In the genomic region with DNA sequence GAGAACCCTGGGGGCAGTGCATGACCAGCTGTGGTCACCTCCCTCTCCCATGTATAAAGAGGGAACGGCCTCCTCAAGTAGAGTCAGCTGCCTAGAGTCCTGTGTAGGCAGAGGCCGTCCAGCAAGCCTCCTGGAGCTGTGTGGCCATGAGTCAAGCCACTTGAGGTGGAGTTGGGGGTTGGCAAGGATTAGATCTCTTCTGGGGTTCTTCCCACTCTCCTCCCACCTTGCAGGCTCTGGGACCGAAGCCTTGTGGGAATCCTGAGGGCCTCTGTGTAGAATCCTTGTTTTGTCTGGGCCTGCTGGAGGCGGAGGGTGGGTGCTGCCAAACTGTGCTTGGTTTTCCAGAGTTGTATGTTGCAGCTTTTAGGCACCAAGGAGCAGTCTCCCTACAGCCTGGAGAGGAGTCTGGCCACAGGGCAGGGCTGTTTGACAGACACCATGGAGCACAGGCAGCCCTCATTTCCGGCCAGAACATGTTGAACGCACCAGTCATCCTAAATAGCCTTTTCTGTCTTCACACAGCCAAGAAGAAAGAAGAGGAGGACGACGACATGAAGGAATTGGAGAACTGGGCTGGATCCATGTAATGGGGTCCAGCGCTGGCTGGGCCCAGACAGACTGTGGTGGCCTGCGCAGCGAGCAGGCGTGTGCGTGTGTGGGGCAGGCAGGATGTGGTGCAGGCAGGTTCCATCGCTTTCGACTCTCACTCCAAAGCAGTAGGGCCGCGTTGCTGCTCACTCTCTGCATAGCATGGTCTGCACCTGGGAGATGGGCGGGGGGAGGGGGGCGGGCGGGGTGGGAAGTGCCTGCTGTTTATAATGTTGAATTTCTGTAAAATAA, we compare ENCODE assay signal across 15 cellular contexts. TPM values are rescaled to one million over a fixed set of nuclear protein-coding genes. Genes with fewer than 3 reads are reported as not detected.
DNase-seq lines count a peak whose midpoint lies in the region; ATAC-seq and TF ChIP-seq lines count a peak whose summit lies in the region.
"Had no signal": no experiment of that assay in that cellular context is flagged by ENCODE, and none has a peak within 500 bp of the region (broad histone marks: within the 10 kb centered on the region; RNA-seq: fewer than 3 reads in every experiment).

No MANE protein-coding gene starts in this region.

- H3K9me3 ChIP-seq in endodermal cell (ENCODE audit: control insufficient read depth, low read length) (no peaks in the 10 kb centered on the region), thymus (ENCODE audit: control insufficient read depth) (no peaks in the 10 kb centered on the region)
- H3K9me3 ChIP-seq: uterus had no signal

- POLR2A ChIA-PET in activated CD8-positive, alpha-beta T cell treated with anti-CD3 and anti-CD28 coated beads for 36 hours (lab: Charles Lee), result interaction anchor here (1.0 to 1.4 kb wide), 3 partner anchors 39 to 133 kb away, joined by 3 read pairs; a partner anchor contains a TSS

- H3K4me1 Mint-ChIP-seq in activated CD8-positive, alpha-beta T cell treated with anti-CD3 and anti-CD28 coated beads for 36 hours (ENCODE audit: low read depth), result peaks cover 53% of the 10 kb centered on the region
- no peaks in the 10 kb centered on the region for H3K4me1 Mint-ChIP-seq in endodermal cell
- H3K4me1 Mint-ChIP-seq: nephron had no signal

- no peak for TF ChIP-seq CTCF in activated CD8-positive, alpha-beta T cell treated with anti-CD3 and anti-CD28 coated beads for 36 hours (IDR thresholded peaks at IDR 0.05)
- TF ChIP-seq CTCF in endodermal cell (conservative IDR thresholded peaks at IDR 0.05), result no peak

- H3K4me3 Mint-ChIP-seq in activated CD8-positive, alpha-beta T cell treated with anti-CD3 and anti-CD28 coated beads for 36 hours, result no peak overlapping the region
- H3K4me3 Mint-ChIP-seq in endodermal cell, result no peak overlapping the region
- H3K4me3 Mint-ChIP-seq: nephron had no signal

- intact Hi-C loops in activated CD8-positive, alpha-beta T cell treated with anti-CD3 and anti-CD28 coated beads for 36 hours (cut with micrococcal nuclease), result loop anchor here (10.0 kb wide), 1 partner anchor 212 kb away; no protein-coding TSS in a partner anchor

- H3K27me3 ChIP-seq in endodermal cell (ENCODE audit: control insufficient read depth, insufficient read depth, low read length, poor library complexity, severe bottlenecking) (no peaks in the 10 kb centered on the region), thymus (ENCODE audit: control insufficient read depth, insufficient read depth) (no peaks in the 10 kb centered on the region)
- H3K27me3 ChIP-seq: foreskin keratinocyte, uterus had no signal

- peak overlapping the region; percentile 85 for H3K27ac Mint-ChIP-seq in activated CD8-positive, alpha-beta T cell treated with anti-CD3 and anti-CD28 coated beads for 36 hours
- peak overlapping the region; percentile 70 for H3K27ac Mint-ChIP-seq in endodermal cell
- H3K27ac Mint-ChIP-seq: nephron had no signal

- WGBS in endodermal cell (ENCODE audit: insufficient coverage in 1 of 2, insufficient read length in 1 of 2), 2 experiments, result 96 to 100% methylated on average over 11 to 13 of the region's 20 CpGs
- WGBS in thymus, result 41% methylated on average over 20 of the region's 20 CpGs

- H3K36me3 Mint-ChIP-seq in activated CD8-positive, alpha-beta T cell treated with anti-CD3 and anti-CD28 coated beads for 36 hours (ENCODE audit: low read depth), result peaks cover 52% of the 10 kb centered on the region
- H3K36me3 Mint-ChIP-seq in endodermal cell (ENCODE audit: low read depth), result peaks cover 75% of the 10 kb centered on the region

- H3K27ac ChIP-seq in endodermal cell (ENCODE audit: low read depth, low read length) (no peak overlapping the region), thymus (ENCODE audit: low read depth) (peak overlapping the region; percentile 96)
- H3K27ac ChIP-seq: foreskin keratinocyte, uterus had no signal

- no peaks in the 10 kb centered on the region for H3K27me3 Mint-ChIP-seq in activated CD8-positive, alpha-beta T cell treated with anti-CD3 and anti-CD28 coated beads for 36 hours
- H3K27me3 Mint-ChIP-seq in endodermal cell (ENCODE audit: insufficient read depth), result no peaks in the 10 kb centered on the region

- H3K4me1 ChIP-seq in endodermal cell (ENCODE audit: control insufficient read depth, insufficient read depth, low read length) (no peaks in the 10 kb centered on the region), thymus (ENCODE audit: control insufficient read depth, insufficient read depth, low read length) (peaks cover 50% of the 10 kb centered on the region)
- H3K4me1 ChIP-seq: foreskin keratinocyte, uterus had no signal

- CTCF ChIA-PET in activated CD8-positive, alpha-beta T cell treated with anti-CD3 and anti-CD28 coated beads for 36 hours (lab: Charles Lee), result interaction anchor here (0.8 to 2.5 kb wide), 4 partner anchors 8 to 266 kb away, joined by 3 to 11 read pairs (median 4); no protein-coding TSS in a partner anchor

- ATAC-seq in activated CD8-positive, alpha-beta T cell treated with anti-CD3 and anti-CD28 coated beads for 36 hours, result peak; percentile 92
- ATAC-seq in HG02763 (IDR thresholded peaks at IDR 0.05; ENCODE audit: unreplicated experiment) (no peak), SK-N-SH treated with all-trans-retinoic acid at 6 μM for 48 hours (no peak), GM21423 (IDR thresholded peaks at IDR 0.05; ENCODE audit: unreplicated experiment) (no peak)
- ATAC-seq: foreskin keratinocyte, Panc1 had no signal

- no peaks in the 10 kb centered on the region for H3K9me3 Mint-ChIP-seq in activated CD8-positive, alpha-beta T cell treated with anti-CD3 and anti-CD28 coated beads for 36 hours
- H3K9me3 Mint-ChIP-seq in endodermal cell, result no peaks in the 10 kb centered on the region
- H3K9me3 Mint-ChIP-seq: nephron had no signal

- peak; percentile 26 for DNase-seq in stimulated activated CD4-positive, alpha-beta T cell treated with anti-CD3 and anti-CD28 coated beads, Interleukin-4, amount 100 ng/mL, for 1 hour
- no peak for DNase-seq in stimulated activated CD4-positive, alpha-beta T cell treated with anti-CD3 and anti-CD28 coated beads, Interleukin-2, amount 100 ng/mL, for 48 hours
- peak; percentile 66 for DNase-seq in activated CD8-positive, alpha-beta T cell treated with anti-CD3 and anti-CD28 coated beads for 36 hours
- no peak for DNase-seq in endodermal cell
- DNase-seq: caudate nucleus, foreskin keratinocyte, NCI-H2029, NCI-H69, uterus had no signal

- no peak overlapping the region for H3K9ac ChIP-seq in endodermal cell (ENCODE audit: extremely low read depth, low read length, poor library complexity, severe bottlenecking)

- H3K36me3 ChIP-seq in endodermal cell (ENCODE audit: control insufficient read depth, insufficient read depth, low read length) (peaks cover 50% of the 10 kb centered on the region), thymus (ENCODE audit: control insufficient read depth, insufficient read depth) (peaks cover 41% of the 10 kb centered on the region)
- H3K36me3 ChIP-seq: uterus had no signal

- no peak overlapping the region for H3K4me3 ChIP-seq in endodermal cell (ENCODE audit: low read length)
- H3K4me3 ChIP-seq in thymus (ENCODE audit: low read length), result no peak overlapping the region
- H3K4me3 ChIP-seq: uterus had no signal

TF ChIP-seq in SK-N-SH treated with all-trans-retinoic acid at 6 μM for 48 hours, 23 proteins besides CTCF, POLR2A, EP300 and RAD21 (continues in another document):
- TF ChIP-seq ZNF8 (CRISPR knock-in tag; IDR thresholded peaks at IDR 0.05) (no peak), ZNF70 (CRISPR knock-in tag; IDR thresholded peaks at IDR 0.05) (no peak), ZC3H10 (CRISPR knock-in tag; IDR thresholded peaks at IDR 0.05) (no peak), RARB (CRISPR knock-in tag; IDR thresholded peaks at IDR 0.05) (no peak), BACH2 (CRISPR knock-in tag; IDR thresholded peaks at IDR 0.05; ENCODE audit: borderline replicate concordance) (no peak), ARNTL (CRISPR knock-in tag; IDR thresholded peaks at IDR 0.05; ENCODE audit: borderline replicate concordance, low read depth) (no peak)
- TF ChIP-seq, protein P1, sequence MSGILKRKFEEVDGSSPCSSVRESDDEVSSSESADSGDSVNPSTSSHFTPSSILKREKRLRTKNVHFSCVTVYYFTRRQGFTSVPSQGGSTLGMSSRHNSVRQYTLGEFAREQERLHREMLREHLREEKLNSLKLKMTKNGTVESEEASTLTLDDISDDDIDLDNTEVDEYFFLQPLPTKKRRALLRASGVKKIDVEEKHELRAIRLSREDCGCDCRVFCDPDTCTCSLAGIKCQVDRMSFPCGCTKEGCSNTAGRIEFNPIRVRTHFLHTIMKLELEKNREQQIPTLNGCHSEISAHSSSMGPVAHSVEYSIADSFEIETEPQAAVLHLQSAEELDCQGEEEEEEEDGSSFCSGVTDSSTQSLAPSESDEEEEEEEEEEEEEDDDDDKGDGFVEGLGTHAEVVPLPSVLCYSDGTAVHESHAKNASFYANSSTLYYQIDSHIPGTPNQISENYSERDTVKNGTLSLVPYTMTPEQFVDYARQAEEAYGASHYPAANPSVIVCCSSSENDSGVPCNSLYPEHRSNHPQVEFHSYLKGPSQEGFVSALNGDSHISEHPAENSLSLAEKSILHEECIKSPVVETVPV (CRISPR knock-in tag; IDR thresholded peaks at IDR 0.05), result no peak
- TF ChIP-seq, protein P2, sequence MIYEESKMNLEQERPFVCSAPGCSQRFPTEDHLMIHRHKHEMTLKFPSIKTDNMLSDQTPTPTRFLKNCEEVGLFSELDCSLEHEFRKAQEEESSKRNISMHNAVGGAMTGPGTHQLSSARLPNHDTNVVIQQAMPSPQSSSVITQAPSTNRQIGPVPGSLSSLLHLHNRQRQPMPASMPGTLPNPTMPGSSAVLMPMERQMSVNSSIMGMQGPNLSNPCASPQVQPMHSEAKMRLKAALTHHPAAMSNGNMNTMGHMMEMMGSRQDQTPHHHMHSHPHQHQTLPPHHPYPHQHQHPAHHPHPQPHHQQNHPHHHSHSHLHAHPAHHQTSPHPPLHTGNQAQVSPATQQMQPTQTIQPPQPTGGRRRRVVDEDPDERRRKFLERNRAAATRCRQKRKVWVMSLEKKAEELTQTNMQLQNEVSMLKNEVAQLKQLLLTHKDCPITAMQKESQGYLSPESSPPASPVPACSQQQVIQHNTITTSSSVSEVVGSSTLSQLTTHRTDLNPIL (CRISPR knock-in tag; IDR thresholded peaks at IDR 0.05; ENCODE audit: low read depth), result no peak

RNA-seq across cellular contexts. Expression of a gene that starts 42.0 kb away (rescaled TPM):
- 10 to 100 TPM; 82.0 to 82.9 TPM for total RNA-seq in activated CD8-positive, alpha-beta T cell treated with anti-CD3 and anti-CD28 coated beads for 36 hours
- total RNA-seq in endodermal cell, result 100 to 1,000 TPM in 1 of 2 donors, 10 to 100 TPM in 1; 81.5 to 116 TPM
- 74.7 TPM for polyA plus RNA-seq in endodermal cell (2013, experiment 1 of 2)
- 71.3 TPM for polyA plus RNA-seq in endodermal cell (2013, experiment 2 of 2)
- 130 TPM for polyA plus RNA-seq in thymus

Comparison
In these comparisons a context has a peak if more than half of its experiments do, and no peak if none do; other contexts are left out.
1. DNase-seq: peak in stimulated activated CD4-positive, alpha-beta T cell treated with anti-CD3 and anti-CD28 coated beads, Interleukin-4, amount 100 ng/mL, for 1 hour (single experiment) and activated CD8-positive, alpha-beta T cell treated with anti-CD3 and anti-CD28 coated beads for 36 hours (single experiment); none in stimulated activated CD4-positive, alpha-beta T cell treated with anti-CD3 and anti-CD28 coated beads, Interleukin-2, amount 100 ng/mL, for 48 hours (0 of 2) and endodermal cell (single experiment).